ENCODE assay signal across 1 cellular context in genomic region chr17:12627776-12628491, GRCh38.
TF ChIP-seq lines count a peak whose summit lies in the region.

No MANE protein-coding gene starts in this region.

TF ChIP-seq in A549, 52 proteins besides CTCF, POLR2A, EP300 and RAD21 (continued from another document):
- TF ChIP-seq HMGXB4 (CRISPR knock-in tag; IDR thresholded peaks at IDR 0.05; ENCODE audit: borderline replicate concordance): no peak
- TF ChIP-seq ESRRA (IDR thresholded peaks at IDR 0.05; ENCODE audit: borderline replicate concordance, low read length): no peak
- no peak for TF ChIP-seq RCOR1 (IDR thresholded peaks at IDR 0.05; ENCODE audit: low read depth, low read length)
- TF ChIP-seq EHMT2 (IDR thresholded peaks at IDR 0.05; ENCODE audit: low read depth): no peak
- no peak for TF ChIP-seq RNF2 (IDR thresholded peaks at IDR 0.05; ENCODE audit: borderline replicate concordance, low read depth)
- peak; percentile 75 for TF ChIP-seq GATA3 (IDR thresholded peaks at IDR 0.05; ENCODE audit: borderline replicate concordance)
- no peak for TF ChIP-seq SREBF2 (IDR thresholded peaks at IDR 0.05)
- TF ChIP-seq RFX5 (IDR thresholded peaks at IDR 0.05): peak; percentile 25; the same call in 1 of the 2 replicates
- 0 out of 2 replicates have a peak, but pooled peaks have one; percentile 35 for TF ChIP-seq HOXA7 (CRISPR knock-in tag; IDR thresholded peaks at IDR 0.05)
- TF ChIP-seq KDM1A (IDR thresholded peaks at IDR 0.05; ENCODE audit: low read depth): no peak
- no peak for TF ChIP-seq HEYL (CRISPR knock-in tag; IDR thresholded peaks at IDR 0.05)
- peak; percentile 54; the same call in 1 of the 2 replicates for TF ChIP-seq JUNB (IDR thresholded peaks at IDR 0.05)
- TF ChIP-seq HDAC2 (IDR thresholded peaks at IDR 0.05): no peak
- TF ChIP-seq HOXB5 (CRISPR knock-in tag; IDR thresholded peaks at IDR 0.05): peak; percentile 15; the same call in 1 of the 2 replicates
- no peak for TF ChIP-seq SMC3 (IDR thresholded peaks at IDR 0.05)
- TF ChIP-seq BCL3 (IDR thresholded peaks at IDR 0.05): no peak
- no peak; the same call in 1 of the 2 replicates for TF ChIP-seq FOSL2 (IDR thresholded peaks at IDR 0.05)
- TF ChIP-seq FOSL2 (CRISPR knock-in tag; IDR thresholded peaks at IDR 0.05): peak; percentile 80
- TF ChIP-seq TFCP2L1 (CRISPR knock-in tag; IDR thresholded peaks at IDR 0.05): no peak
- TF ChIP-seq HES2 (IDR thresholded peaks at IDR 0.05): peak; percentile 48; the same call in 1 of the 2 replicates
